ENCODE assay signal across 1 cellular context in the genomic region with DNA sequence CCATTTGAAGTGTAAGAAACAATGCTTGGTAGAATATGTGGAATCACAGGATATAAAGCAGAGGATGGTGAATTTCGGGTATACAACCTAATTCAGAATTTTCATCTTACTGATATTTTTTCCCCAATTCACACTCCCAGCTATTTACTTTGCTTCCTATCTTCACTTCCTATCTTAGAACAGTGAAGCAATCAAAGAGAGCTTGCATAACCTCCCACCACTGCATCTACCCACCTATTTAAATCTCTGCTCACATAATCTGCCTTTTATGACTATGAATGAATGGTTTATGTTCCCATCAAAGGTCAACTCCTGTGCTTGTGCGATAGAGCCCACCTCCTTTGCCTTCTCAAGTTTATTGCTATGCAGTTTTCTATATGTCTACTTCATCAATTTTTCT.
A peak's percentile ranks its signal among the peaks of the same experiment; 100 is the strongest.
TF ChIP-seq lines count a peak whose summit lies in the region.

No MANE protein-coding gene starts in this region.

TF ChIP-seq in HepG2, 621 proteins besides CTCF, POLR2A, EP300 and RAD21 (continued from another document):
- TF ChIP-seq, protein P1, sequence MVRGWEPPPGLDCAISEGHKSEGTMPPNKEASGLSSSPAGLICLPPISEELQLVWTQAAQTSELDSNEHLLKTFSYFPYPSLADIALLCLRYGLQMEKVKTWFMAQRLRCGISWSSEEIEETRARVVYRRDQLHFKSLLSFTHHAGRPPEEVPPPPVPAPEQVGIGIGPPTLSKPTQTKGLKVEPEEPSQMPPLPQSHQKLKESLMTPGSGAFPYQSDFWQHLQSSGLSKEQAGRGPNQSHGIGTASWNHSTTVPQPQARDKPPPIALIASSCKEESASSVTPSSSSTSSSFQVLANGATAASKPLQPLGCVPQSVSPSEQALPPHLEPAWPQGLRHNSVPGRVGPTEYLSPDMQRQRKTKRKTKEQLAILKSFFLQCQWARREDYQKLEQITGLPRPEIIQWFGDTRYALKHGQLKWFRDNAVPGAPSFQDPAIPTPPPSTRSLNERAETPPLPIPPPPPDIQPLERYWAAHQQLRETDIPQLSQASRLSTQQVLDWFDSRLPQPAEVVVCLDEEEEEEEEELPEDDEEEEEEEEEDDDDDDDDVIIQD (CRISPR knock-in tag; IDR thresholded peaks at IDR 0.05; ENCODE audit: low read depth): peak; percentile 24; the same call in 1 of the 2 replicates
- TF ChIP-seq RCOR2 (CRISPR knock-in tag; IDR thresholded peaks at IDR 0.05) (peak; percentile 76), ZNF772 (CRISPR knock-in tag; IDR thresholded peaks at IDR 0.05) (no peak), THAP8 (CRISPR knock-in tag; IDR thresholded peaks at IDR 0.05; ENCODE audit: borderline replicate concordance) (no peak), CBX1 (IDR thresholded peaks at IDR 0.05; ENCODE audit: low read depth) (no peak), ZNF138 (CRISPR knock-in tag; IDR thresholded peaks at IDR 0.05; ENCODE audit: low read depth) (no peak), CCDC6 (CRISPR knock-in tag; IDR thresholded peaks at IDR 0.05) (no peak), ZEB1 (IDR thresholded peaks at IDR 0.05; ENCODE audit: insufficient replicate concordance, low read depth) (no peak), ZNF414 (CRISPR knock-in tag; IDR thresholded peaks at IDR 0.05) (no peak), SAP130 (CRISPR knock-in tag; IDR thresholded peaks at IDR 0.05; ENCODE audit: low read depth) (peak; percentile 56; the same call in 1 of the 2 replicates), RXRB (CRISPR knock-in tag; IDR thresholded peaks at IDR 0.05; ENCODE audit: borderline replicate concordance) (peak; percentile 63; the same call in 1 of the 2 replicates), SOX13 (IDR thresholded peaks at IDR 0.05) (no peak), SOX13 (CRISPR knock-in tag; conservative IDR thresholded peaks at IDR 0.05 in 1 of 2, IDR thresholded peaks at IDR 0.05 in 1 of 2) (peak in 1 of 2 experiments; percentile 69; a peak in 2 of 4 replicates)
- TF ChIP-seq, protein P2, sequence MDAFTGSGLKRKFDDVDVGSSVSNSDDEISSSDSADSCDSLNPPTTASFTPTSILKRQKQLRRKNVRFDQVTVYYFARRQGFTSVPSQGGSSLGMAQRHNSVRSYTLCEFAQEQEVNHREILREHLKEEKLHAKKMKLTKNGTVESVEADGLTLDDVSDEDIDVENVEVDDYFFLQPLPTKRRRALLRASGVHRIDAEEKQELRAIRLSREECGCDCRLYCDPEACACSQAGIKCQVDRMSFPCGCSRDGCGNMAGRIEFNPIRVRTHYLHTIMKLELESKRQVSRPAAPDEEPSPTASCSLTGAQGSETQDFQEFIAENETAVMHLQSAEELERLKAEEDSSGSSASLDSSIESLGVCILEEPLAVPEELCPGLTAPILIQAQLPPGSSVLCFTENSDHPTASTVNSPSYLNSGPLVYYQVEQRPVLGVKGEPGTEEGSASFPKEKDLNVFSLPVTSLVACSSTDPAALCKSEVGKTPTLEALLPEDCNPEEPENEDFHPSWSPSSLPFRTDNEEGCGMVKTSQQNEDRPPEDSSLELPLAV (CRISPR knock-in tag; conservative IDR thresholded peaks at IDR 0.05; ENCODE audit: low read depth): no peak
- TF ChIP-seq, protein P3, sequence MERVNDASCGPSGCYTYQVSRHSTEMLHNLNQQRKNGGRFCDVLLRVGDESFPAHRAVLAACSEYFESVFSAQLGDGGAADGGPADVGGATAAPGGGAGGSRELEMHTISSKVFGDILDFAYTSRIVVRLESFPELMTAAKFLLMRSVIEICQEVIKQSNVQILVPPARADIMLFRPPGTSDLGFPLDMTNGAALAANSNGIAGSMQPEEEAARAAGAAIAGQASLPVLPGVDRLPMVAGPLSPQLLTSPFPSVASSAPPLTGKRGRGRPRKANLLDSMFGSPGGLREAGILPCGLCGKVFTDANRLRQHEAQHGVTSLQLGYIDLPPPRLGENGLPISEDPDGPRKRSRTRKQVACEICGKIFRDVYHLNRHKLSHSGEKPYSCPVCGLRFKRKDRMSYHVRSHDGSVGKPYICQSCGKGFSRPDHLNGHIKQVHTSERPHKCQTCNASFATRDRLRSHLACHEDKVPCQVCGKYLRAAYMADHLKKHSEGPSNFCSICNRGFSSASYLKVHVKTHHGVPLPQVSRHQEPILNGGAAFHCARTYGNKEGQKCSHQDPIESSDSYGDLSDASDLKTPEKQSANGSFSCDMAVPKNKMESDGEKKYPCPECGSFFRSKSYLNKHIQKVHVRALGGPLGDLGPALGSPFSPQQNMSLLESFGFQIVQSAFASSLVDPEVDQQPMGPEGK (CRISPR knock-in tag; IDR thresholded peaks at IDR 0.05): peak; percentile 42; the same call in 1 of the 2 replicates
- TF ChIP-seq, protein P4, sequence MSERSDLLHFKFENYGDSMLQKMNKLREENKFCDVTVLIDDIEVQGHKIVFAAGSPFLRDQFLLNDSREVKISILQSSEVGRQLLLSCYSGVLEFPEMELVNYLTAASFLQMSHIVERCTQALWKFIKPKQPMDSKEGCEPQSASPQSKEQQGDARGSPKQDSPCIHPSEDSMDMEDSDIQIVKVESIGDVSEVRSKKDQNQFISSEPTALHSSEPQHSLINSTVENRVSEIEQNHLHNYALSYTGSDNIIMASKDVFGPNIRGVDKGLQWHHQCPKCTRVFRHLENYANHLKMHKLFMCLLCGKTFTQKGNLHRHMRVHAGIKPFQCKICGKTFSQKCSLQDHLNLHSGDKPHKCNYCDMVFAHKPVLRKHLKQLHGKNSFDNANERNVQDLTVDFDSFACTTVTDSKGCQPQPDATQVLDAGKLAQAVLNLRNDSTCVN (CRISPR knock-in tag; IDR thresholded peaks at IDR 0.05; ENCODE audit: borderline replicate concordance): no peak
TF ChIP-seq in HepG2: peak in this region for 52.
